16 cellular contexts compared by ENCODE assay signal in the genomic region with DNA sequence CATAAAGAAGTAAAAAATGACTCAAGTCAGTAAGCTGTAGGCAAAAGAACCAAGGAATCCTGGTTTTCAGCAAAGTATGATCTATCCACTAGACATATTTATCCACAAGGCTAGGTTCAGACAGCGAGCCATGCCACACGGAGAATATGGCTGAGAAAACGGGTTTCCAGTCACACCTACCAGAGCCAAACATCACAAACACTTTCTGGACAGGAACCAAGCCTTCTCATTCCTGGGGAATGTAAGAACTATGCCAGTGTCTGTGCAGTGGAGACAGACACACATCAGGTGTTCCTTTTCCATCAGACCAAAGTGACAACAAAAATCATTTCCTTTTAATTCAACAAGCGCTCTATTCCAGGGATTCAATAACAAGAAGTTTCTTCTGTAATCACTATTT. TPM values are rescaled to one million over a fixed set of nuclear protein-coding genes. Genes with fewer than 3 reads are reported as not detected.
A peak's percentile ranks its signal among the peaks of the same experiment; 100 is the strongest.
DNase-seq lines count a peak whose midpoint lies in the region; ATAC-seq and TF ChIP-seq lines count a peak whose summit lies in the region.
"Had no signal": no experiment of that assay in that cellular context is flagged by ENCODE, and none has a peak within 500 bp of the region (broad histone marks: within the 10 kb centered on the region; RNA-seq: fewer than 3 reads in every experiment).

No MANE protein-coding gene starts in this region.

- POLR2A ChIA-PET in WTC11 (lab: Charles Lee): no interaction called here

- peak; percentile 77 for DNase-seq in EH (ENCODE audit: low read depth)
- peak; percentile 73 for DNase-seq in pulmonary artery endothelial cell (ENCODE audit: low read depth, low spot score)
- no peak for DNase-seq in WTC11 (ENCODE audit: low spot score)
- no peak for DNase-seq in NCI-H1436 treated with DMSO at 0.1 percent for 48 hours (lab: John Stamatoyannopoulos, UW)
- DNase-seq: activated CD4-positive, alpha-beta T cell treated with anti-CD3 and anti-CD28 coated beads, Interleukin-2, amount 50 U/mL, for 48 hours; activated gamma-delta T cell; CD4-positive, CD25-positive, alpha-beta regulatory T cell; left ventricle myocardium inferior; NCI-H2029; occipital lobe; stimulated activated CD4-positive, alpha-beta T cell treated with anti-CD3 and anti-CD28 coated beads, Interleukin-4, amount 100 ng/mL, for 1 hour; stimulated activated naive CD4-positive, alpha-beta T cell treated with Interleukin-2 at 50 U/mL for 16 hours had no signal

- CTCF ChIA-PET in WTC11 (lab: Charles Lee): no interaction called here

- ATAC-seq in SK-N-SH treated with all-trans-retinoic acid at 6 μM for 48 hours: peak; percentile 86
- ATAC-seq in esophagus mucosa: peak; percentile 49
- ATAC-seq in HG03108 (IDR thresholded peaks at IDR 0.05; ENCODE audit: unreplicated experiment): no peak
- no peak for ATAC-seq in HG03457 (IDR thresholded peaks at IDR 0.05; ENCODE audit: unreplicated experiment)
- ATAC-seq in WTC11: no peak

- H3K4me1 Mint-ChIP-seq in WTC11: no peaks in the 10 kb centered on the region

- no peak for TF ChIP-seq CTCF in WTC11 (IDR thresholded peaks at IDR 0.05)

- H3K9me3 Mint-ChIP-seq in WTC11: no peaks in the 10 kb centered on the region
- H3K9me3 Mint-ChIP-seq: CD4-positive, CD25-positive, alpha-beta regulatory T cell had no signal

- H3K4me3 Mint-ChIP-seq in WTC11: no peak overlapping the region
- H3K4me3 Mint-ChIP-seq: CD4-positive, CD25-positive, alpha-beta regulatory T cell had no signal

- H3K36me3 Mint-ChIP-seq in WTC11: peaks cover 64% of the 10 kb centered on the region

- no peaks in the 10 kb centered on the region for H3K27me3 Mint-ChIP-seq in WTC11 (ENCODE audit: low read depth)
- H3K27me3 Mint-ChIP-seq: CD4-positive, CD25-positive, alpha-beta regulatory T cell had no signal

- no peak overlapping the region for H3K27ac Mint-ChIP-seq in WTC11
- H3K27ac Mint-ChIP-seq: CD4-positive, CD25-positive, alpha-beta regulatory T cell had no signal

TF ChIP-seq in SK-N-SH treated with all-trans-retinoic acid at 6 μM for 48 hours, 23 proteins besides CTCF, POLR2A, EP300 and RAD21:
- peak; percentile 35; the same call in 1 of the 2 replicates for TF ChIP-seq ISL1 (CRISPR knock-in tag; IDR thresholded peaks at IDR 0.05)
- TF ChIP-seq TOX (CRISPR knock-in tag; IDR thresholded peaks at IDR 0.05; ENCODE audit: borderline replicate concordance): no peak
- 0 out of 2 replicates have a peak, but pooled peaks have one; percentile 16 for TF ChIP-seq ZFP3 (CRISPR knock-in tag; IDR thresholded peaks at IDR 0.05)

TF ChIP-seq in WTC11, 78 proteins besides CTCF, POLR2A, EP300 and RAD21:
- no peak for TF ChIP-seq ZNF138 (CRISPR knock-in tag; conservative IDR thresholded peaks at IDR 0.05)

RNA-seq across cellular contexts. Expression of a gene that starts 41.1 kb away (rescaled TPM):
- total RNA-seq in esophagus mucosa (24.1 TPM), pulmonary artery endothelial cell (32.2 and 34.4 TPM in 2 replicates), WTC11 (2021) (32.4 to 37.0 TPM (median 32.7 TPM) in 3 replicates)

RNA-seq across cellular contexts. Expression of a gene that starts 41.2 kb away (rescaled TPM):
- total RNA-seq in esophagus mucosa: 38.8 TPM
- total RNA-seq in pulmonary artery endothelial cell: 32.0 and 54.1 TPM in 2 replicates
- total RNA-seq in WTC11 (2021): 59.4 to 62.2 TPM (median 61.6 TPM) in 3 replicates

RNA-seq across cellular contexts. Expression of a gene that starts 59.8 kb away (rescaled TPM):
- total RNA-seq in esophagus mucosa (14.4 TPM), pulmonary artery endothelial cell (122 and 232 TPM in 2 replicates), WTC11 (2021) (1.2 TPM in 3 replicates)

Comparison
In these comparisons a context has a peak if more than half of its experiments do, and no peak if none do; other contexts are left out.
1. DNase-seq: peak in EH (single experiment) and pulmonary artery endothelial cell (single experiment); none in WTC11 (single experiment) and NCI-H1436 treated with DMSO at 0.1 percent for 48 hours (single experiment).
2. ATAC-seq: peak in SK-N-SH treated with all-trans-retinoic acid at 6 μM for 48 hours (single experiment) and esophagus mucosa (single experiment); none in HG03108 (single experiment), HG03457 (single experiment) and WTC11 (single experiment).